ENCODE assay signal across 1 cellular context in the genomic region with DNA sequence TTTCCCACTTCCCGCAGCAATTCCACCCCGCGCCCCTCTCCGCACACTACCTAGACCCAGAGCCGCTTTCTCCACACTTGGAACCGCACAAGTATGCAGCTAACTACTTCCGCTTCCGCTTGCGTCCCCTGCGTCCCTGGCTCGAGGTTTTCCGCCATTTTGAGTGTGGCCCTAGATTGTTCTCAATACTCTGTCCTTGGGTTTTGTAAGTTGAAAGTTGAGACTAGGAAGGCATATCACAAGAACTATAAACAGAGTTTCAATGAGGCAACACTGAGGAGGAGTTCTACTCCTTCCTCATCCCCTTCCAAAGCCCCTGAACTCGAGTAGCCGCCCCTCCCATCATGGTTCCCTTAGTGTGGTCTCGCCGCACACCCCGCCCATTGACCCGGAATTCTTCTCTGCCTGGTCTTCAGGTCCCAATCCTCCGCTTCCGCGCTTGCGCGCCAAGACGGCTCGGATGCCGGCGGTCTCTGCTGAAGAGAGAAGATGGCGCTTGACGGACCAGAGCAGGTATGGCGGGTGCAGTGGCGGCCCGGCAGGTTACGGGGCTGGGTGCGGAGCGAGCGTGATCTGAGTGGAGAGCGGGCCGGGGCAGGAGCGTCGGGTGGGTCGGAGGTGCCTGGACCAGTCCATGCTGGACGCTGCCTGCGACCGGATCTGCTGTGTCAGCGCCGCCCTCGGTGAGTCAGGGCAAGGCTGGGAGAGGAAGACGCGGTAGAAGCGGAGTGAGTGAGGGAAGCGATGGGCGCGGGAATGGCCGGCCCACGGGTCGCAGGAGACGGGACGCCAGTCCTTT.
A peak's percentile ranks its signal among the peaks of the same experiment; 100 is the strongest.
TF ChIP-seq lines count a peak whose summit lies in the region.

FTSJ3 (minus strand) TSS at position 662 of the 799 bp plus-strand sequence. CDS start 761 bp downstream, outside the sequence.
PSMC5 (plus strand) TSS at position 430 of the 799 bp plus-strand sequence; CDS start at position 490, 60 bp downstream.

TF ChIP-seq in K562, 482 proteins besides CTCF, POLR2A, EP300 and RAD21 (continued from another document and continues in another):
- TF ChIP-seq CBX5 (IDR thresholded peaks at IDR 0.05; ENCODE audit: borderline replicate concordance, low read depth) (no peak), TFAP4 (CRISPR knock-in tag; IDR thresholded peaks at IDR 0.05; ENCODE audit: borderline replicate concordance) (peak; percentile 79), NBN (IDR thresholded peaks at IDR 0.05; ENCODE audit: low read depth) (no peak; the same call in 1 of the 2 replicates), KDM4B (IDR thresholded peaks at IDR 0.05; ENCODE audit: borderline replicate concordance in 2 of 2, low read depth in 1 of 2) (peak in 1 of 2 experiments; percentile 48; a peak in 1 of 4 replicates), HBP1 (CRISPR knock-in tag; IDR thresholded peaks at IDR 0.05) (peak; percentile 75), TCFL5 (CRISPR knock-in tag; conservative IDR thresholded peaks at IDR 0.05) (no peak), GABPA (tag; conservative IDR thresholded peaks at IDR 0.05; ENCODE audit: low read depth) (peak; percentile 100), ZZZ3 (IDR thresholded peaks at IDR 0.05) (0 out of 2 replicates have a peak, but pooled peaks have one; percentile 47), TEAD1 (CRISPR knock-in tag; IDR thresholded peaks at IDR 0.05) (peak in 1 of 2 experiments; percentile 75; a peak in 1 of 4 replicates), BRD9 (IDR thresholded peaks at IDR 0.05; ENCODE audit: low read depth, partially characterized antibody) (no peak), ASH1L (IDR thresholded peaks at IDR 0.05; ENCODE audit: borderline replicate concordance, low read depth, partially characterized antibody) (peak; percentile 85), BCL6 (CRISPR knock-in tag; IDR thresholded peaks at IDR 0.05) (no peak), GTF2E2 (tag; IDR thresholded peaks at IDR 0.05) (no peak; the same call in 1 of the 2 replicates), ATF2 (CRISPR knock-in tag; IDR thresholded peaks at IDR 0.05) (no peak), TCF3 (CRISPR knock-in tag; IDR thresholded peaks at IDR 0.05) (no peak; the same call in 1 of the 2 replicates), NFIC (IDR thresholded peaks at IDR 0.05) (peak; percentile 78), CHCHD3 (CRISPR knock-in tag; IDR thresholded peaks at IDR 0.05) (no peak), ZNF174 (CRISPR knock-in tag; IDR thresholded peaks at IDR 0.05) (no peak), MTA2 (IDR thresholded peaks at IDR 0.05; ENCODE audit: low read depth) (peak; percentile 75), CHD2 (IDR thresholded peaks at IDR 0.05; ENCODE audit: low read depth, low read length) (no peak; the same call in 1 of the 2 replicates), STAG1 (CRISPR knock-in tag; IDR thresholded peaks at IDR 0.05; ENCODE audit: borderline replicate concordance) (no peak), ZNF197 (CRISPR knock-in tag; IDR thresholded peaks at IDR 0.05; ENCODE audit: low read depth) (0 out of 2 replicates have a peak, but pooled peaks have one; percentile 66), TAF1 (IDR thresholded peaks at IDR 0.05; ENCODE audit: control insufficient read depth, extremely low read depth, insufficient read depth, low read length, severe bottlenecking) (peak; percentile 80), CHD7 (IDR thresholded peaks at IDR 0.05; ENCODE audit: low read depth, low read length) (no peak), SREBF2 (CRISPR knock-in tag; IDR thresholded peaks at IDR 0.05) (no peak), ATF7 (IDR thresholded peaks at IDR 0.05) (peak; percentile 69), TOE1 (IDR thresholded peaks at IDR 0.05; ENCODE audit: borderline replicate concordance) (0 out of 2 replicates have a peak, but pooled peaks have one; percentile 71), TOE1 (CRISPR knock-in tag; IDR thresholded peaks at IDR 0.05; ENCODE audit: borderline replicate concordance, low read depth) (no peak), OTX1 (CRISPR knock-in tag; IDR thresholded peaks at IDR 0.05) (0 out of 2 replicates have a peak, but pooled peaks have one; percentile 48), IRF2 (CRISPR knock-in tag; IDR thresholded peaks at IDR 0.05) (no peak), HDAC1 (IDR thresholded peaks at IDR 0.05) (peak in 1 of 2 experiments; percentile 89; a peak in 2 of 4 replicates)
- TF ChIP-seq, protein P1, sequence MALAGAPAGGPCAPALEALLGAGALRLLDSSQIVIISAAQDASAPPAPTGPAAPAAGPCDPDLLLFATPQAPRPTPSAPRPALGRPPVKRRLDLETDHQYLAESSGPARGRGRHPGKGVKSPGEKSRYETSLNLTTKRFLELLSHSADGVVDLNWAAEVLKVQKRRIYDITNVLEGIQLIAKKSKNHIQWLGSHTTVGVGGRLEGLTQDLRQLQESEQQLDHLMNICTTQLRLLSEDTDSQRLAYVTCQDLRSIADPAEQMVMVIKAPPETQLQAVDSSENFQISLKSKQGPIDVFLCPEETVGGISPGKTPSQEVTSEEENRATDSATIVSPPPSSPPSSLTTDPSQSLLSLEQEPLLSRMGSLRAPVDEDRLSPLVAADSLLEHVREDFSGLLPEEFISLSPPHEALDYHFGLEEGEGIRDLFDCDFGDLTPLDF (CRISPR knock-in tag; IDR thresholded peaks at IDR 0.05): peak; percentile 92
- TF ChIP-seq, protein P2, sequence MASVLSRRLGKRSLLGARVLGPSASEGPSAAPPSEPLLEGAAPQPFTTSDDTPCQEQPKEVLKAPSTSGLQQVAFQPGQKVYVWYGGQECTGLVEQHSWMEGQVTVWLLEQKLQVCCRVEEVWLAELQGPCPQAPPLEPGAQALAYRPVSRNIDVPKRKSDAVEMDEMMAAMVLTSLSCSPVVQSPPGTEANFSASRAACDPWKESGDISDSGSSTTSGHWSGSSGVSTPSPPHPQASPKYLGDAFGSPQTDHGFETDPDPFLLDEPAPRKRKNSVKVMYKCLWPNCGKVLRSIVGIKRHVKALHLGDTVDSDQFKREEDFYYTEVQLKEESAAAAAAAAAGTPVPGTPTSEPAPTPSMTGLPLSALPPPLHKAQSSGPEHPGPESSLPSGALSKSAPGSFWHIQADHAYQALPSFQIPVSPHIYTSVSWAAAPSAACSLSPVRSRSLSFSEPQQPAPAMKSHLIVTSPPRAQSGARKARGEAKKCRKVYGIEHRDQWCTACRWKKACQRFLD (CRISPR knock-in tag; IDR thresholded peaks at IDR 0.05): peak; percentile 69; the same call in 1 of the 2 replicates
- TF ChIP-seq, protein P3, sequence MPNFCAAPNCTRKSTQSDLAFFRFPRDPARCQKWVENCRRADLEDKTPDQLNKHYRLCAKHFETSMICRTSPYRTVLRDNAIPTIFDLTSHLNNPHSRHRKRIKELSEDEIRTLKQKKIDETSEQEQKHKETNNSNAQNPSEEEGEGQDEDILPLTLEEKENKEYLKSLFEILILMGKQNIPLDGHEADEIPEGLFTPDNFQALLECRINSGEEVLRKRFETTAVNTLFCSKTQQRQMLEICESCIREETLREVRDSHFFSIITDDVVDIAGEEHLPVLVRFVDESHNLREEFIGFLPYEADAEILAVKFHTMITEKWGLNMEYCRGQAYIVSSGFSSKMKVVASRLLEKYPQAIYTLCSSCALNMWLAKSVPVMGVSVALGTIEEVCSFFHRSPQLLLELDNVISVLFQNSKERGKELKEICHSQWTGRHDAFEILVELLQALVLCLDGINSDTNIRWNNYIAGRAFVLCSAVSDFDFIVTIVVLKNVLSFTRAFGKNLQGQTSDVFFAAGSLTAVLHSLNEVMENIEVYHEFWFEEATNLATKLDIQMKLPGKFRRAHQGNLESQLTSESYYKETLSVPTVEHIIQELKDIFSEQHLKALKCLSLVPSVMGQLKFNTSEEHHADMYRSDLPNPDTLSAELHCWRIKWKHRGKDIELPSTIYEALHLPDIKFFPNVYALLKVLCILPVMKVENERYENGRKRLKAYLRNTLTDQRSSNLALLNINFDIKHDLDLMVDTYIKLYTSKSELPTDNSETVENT (CRISPR knock-in tag; IDR thresholded peaks at IDR 0.05): 0 out of 2 replicates have a peak, but pooled peaks have one; percentile 19
